8 cellular contexts compared by ENCODE assay signal in the genomic region with DNA sequence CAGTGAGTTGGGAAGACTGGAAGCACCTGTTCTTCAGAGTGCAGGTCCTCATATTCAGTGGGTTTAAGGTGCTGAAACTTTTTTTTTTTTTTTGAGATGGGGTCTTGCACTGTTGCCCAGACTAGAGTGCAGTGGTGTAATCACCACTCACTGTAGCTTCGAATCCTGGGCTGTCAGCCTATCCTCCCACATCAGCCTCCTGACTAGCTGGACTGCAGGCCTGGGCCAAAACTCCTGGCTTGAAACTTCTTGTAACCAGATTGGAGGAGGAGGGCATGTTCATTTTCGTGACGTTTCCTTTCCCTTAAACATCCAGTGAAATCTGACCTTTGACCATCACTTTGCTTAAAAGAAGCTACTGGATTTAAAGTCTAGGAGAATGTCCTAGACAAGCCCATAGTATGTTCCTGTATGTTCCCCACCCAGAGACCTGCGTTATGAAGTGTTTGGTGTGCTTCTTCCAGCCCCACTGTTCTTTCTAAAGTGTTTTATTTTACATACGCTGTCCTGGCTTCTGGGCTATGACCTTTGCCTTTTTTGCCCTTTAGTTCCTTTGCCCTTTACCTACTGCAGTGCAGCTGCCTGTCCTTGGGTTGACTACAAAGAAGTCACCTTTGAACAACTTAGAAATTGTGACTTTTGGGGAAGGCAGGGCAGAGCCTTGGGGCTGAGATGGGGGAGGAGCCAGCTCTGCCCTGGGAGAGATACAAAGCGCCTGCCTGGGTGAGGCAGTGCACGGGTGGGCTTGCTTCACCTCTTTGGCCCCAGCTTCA. TPM values are rescaled to one million over a fixed set of nuclear protein-coding genes. Genes with fewer than 3 reads are reported as not detected.
DNase-seq lines count a peak whose midpoint lies in the region; ATAC-seq and TF ChIP-seq lines count a peak whose summit lies in the region.

No MANE protein-coding gene starts in this region.

- peak overlapping the region; percentile 66 for H3K27ac Mint-ChIP-seq in activated T-cell treated with anti-CD3 and anti-CD28 coated beads, Interleukin-2, amount 50 U/mL, for 24 hours
- H3K27ac Mint-ChIP-seq in stimulated activated naive B cell treated with anti-CD40 and anti-IgM and Interleukin-4, amounts not matched to agents 10 μg/mL and 1 μg/mL and 100 μg/mL, for 72 hours = peak overlapping the region; percentile 78

- H3K9me3 ChIP-seq in adipocyte (ENCODE audit: control insufficient read depth, low read length) = no peaks in the 10 kb centered on the region

- H3K27me3 Mint-ChIP-seq in activated T-cell treated with anti-CD3 and anti-CD28 coated beads, Interleukin-2, amount 50 U/mL, for 24 hours = no peaks in the 10 kb centered on the region
- no peaks in the 10 kb centered on the region for H3K27me3 Mint-ChIP-seq in stimulated activated naive B cell treated with anti-CD40 and anti-IgM and Interleukin-4, amounts not matched to agents 10 μg/mL and 1 μg/mL and 100 μg/mL, for 72 hours

- H3K9me3 Mint-ChIP-seq in activated T-cell treated with anti-CD3 and anti-CD28 coated beads, Interleukin-2, amount 50 U/mL, for 24 hours = no peaks in the 10 kb centered on the region
- peaks cover 1 to 2% of the 10 kb centered on the region in 2 donors for H3K9me3 Mint-ChIP-seq in stimulated activated naive B cell treated with anti-CD40 and anti-IgM and Interleukin-4, amounts not matched to agents 10 μg/mL and 1 μg/mL and 100 μg/mL, for 72 hours

- peaks cover 66% of the 10 kb centered on the region for H3K36me3 Mint-ChIP-seq in activated T-cell treated with anti-CD3 and anti-CD28 coated beads, Interleukin-2, amount 50 U/mL, for 24 hours (ENCODE audit: low read depth)
- peaks cover 46 to 72% of the 10 kb centered on the region in 2 donors for H3K36me3 Mint-ChIP-seq in stimulated activated naive B cell treated with anti-CD40 and anti-IgM and Interleukin-4, amounts not matched to agents 10 μg/mL and 1 μg/mL and 100 μg/mL, for 72 hours

- no peak overlapping the region for H3K4me3 Mint-ChIP-seq in activated T-cell treated with anti-CD3 and anti-CD28 coated beads, Interleukin-2, amount 50 U/mL, for 24 hours
- H3K4me3 Mint-ChIP-seq in stimulated activated naive B cell treated with anti-CD40 and anti-IgM and Interleukin-4, amounts not matched to agents 10 μg/mL and 1 μg/mL and 100 μg/mL, for 72 hours = peak overlapping the region; percentile 19 to 53

- TF ChIP-seq CTCF in omental fat pad (IDR thresholded peaks at IDR 0.05) = no peak

- no peaks in the 10 kb centered on the region for H3K27me3 ChIP-seq in adipocyte (replicated peaks; ENCODE audit: control insufficient read depth, insufficient read depth, low read length)

- peaks cover 53% of the 10 kb centered on the region for H3K4me1 ChIP-seq in adipocyte (ENCODE audit: control insufficient read depth, insufficient read depth, low read length)

- peak overlapping the region; percentile 82 for H3K9ac ChIP-seq in adipocyte (ENCODE audit: low read length)

- ATAC-seq in left colon = peak; percentile 52
- ATAC-seq in stimulated activated naive B cell treated with anti-CD40 and anti-IgM and Interleukin-4, amounts not matched to agents 10 μg/mL and 1 μg/mL and 100 μg/mL, for 72 hours (replicated peaks) = peak; percentile 50 to 75
- no peak for ATAC-seq in omental fat pad (ENCODE audit: low FRiP score)
- ATAC-seq in GM19467 (IDR thresholded peaks at IDR 0.05; ENCODE audit: unreplicated experiment) = no peak

- DNase-seq in activated T-cell treated with anti-CD3 and anti-CD28 coated beads, Interleukin-2, amount 50 U/mL, for 24 hours = no peak
- DNase-seq in activated T-cell treated with anti-CD3 and anti-CD28 coated beads for 4 hours = no peak
- DNase-seq in adipocyte (ENCODE audit: low read depth) = no peak
- DNase-seq in left colon = no peak
- DNase-seq in stimulated activated naive B cell treated with anti-CD40 and anti-IgM and Interleukin-4, amounts not matched to agents 10 μg/mL and 1 μg/mL and 100 μg/mL, for 72 hours = no peak
- DNase-seq in stimulated activated CD4-positive, alpha-beta T cell treated with anti-CD3 and anti-CD28 coated beads, Interleukin-12 subunit alpha, Interleukin-12 subunit beta, amount 100 ng/mL, for 4 hours = no peak
- DNase-seq in omental fat pad (ENCODE audit: low spot score) = no peak

- H3K36me3 ChIP-seq in adipocyte (ENCODE audit: control insufficient read depth, insufficient read depth, low read length, severe bottlenecking) = no peaks in the 10 kb centered on the region

- H3K4me1 Mint-ChIP-seq in activated T-cell treated with anti-CD3 and anti-CD28 coated beads, Interleukin-2, amount 50 U/mL, for 24 hours (ENCODE audit: low read depth) = peaks cover 95% of the 10 kb centered on the region
- H3K4me1 Mint-ChIP-seq in stimulated activated naive B cell treated with anti-CD40 and anti-IgM and Interleukin-4, amounts not matched to agents 10 μg/mL and 1 μg/mL and 100 μg/mL, for 72 hours = peaks cover 61 to 96% of the 10 kb centered on the region in 2 donors

- intact Hi-C loops in left colon (cut with DNase I, micrococcal nuclease) = no loop called here

- H3K4me3 ChIP-seq in adipocyte (ENCODE audit: low read length) = peak overlapping the region; percentile 75

RNA-seq across cellular contexts. Expression of gene TENT4A, which starts 18.4 kb away (rescaled TPM):
- total RNA-seq in left colon (10 to 100 TPM; 16.5 to 18.5 TPM), omental fat pad (10 to 100 TPM; 25.1 to 40.1 (median 31.1) TPM)

Comparison
In these comparisons a context has a peak if more than half of its experiments do, and no peak if none do; other contexts are left out.
1. ATAC-seq: peak in left colon (single experiment) and stimulated activated naive B cell treated with anti-CD40 and anti-IgM and Interleukin-4, amounts not matched to agents 10 μg/mL and 1 μg/mL and 100 μg/mL, for 72 hours (2 of 2); none in omental fat pad (single experiment) and GM19467 (single experiment).